ENCODE assay signal across 1 cellular context in genomic region chr16:67561824-67562525, GRCh38.
TF ChIP-seq lines count a peak whose summit lies in the region.

No MANE protein-coding gene starts in this region.

TF ChIP-seq in HepG2, 621 proteins besides CTCF, POLR2A, EP300 and RAD21 (continued from another document):
- TF ChIP-seq ZNF333 (CRISPR knock-in tag; IDR thresholded peaks at IDR 0.05; ENCODE audit: borderline replicate concordance) (no peak), ARNTL (CRISPR knock-in tag; IDR thresholded peaks at IDR 0.05) (no peak), MEF2D (CRISPR knock-in tag; IDR thresholded peaks at IDR 0.05) (peak; percentile 77; the same call in 1 of the 2 replicates), ZSCAN20 (CRISPR knock-in tag; IDR thresholded peaks at IDR 0.05; ENCODE audit: borderline replicate concordance) (peak; percentile 42; the same call in 1 of the 2 replicates), MTA3 (CRISPR knock-in tag; IDR thresholded peaks at IDR 0.05) (no peak)
TF ChIP-seq in HepG2: peak in this region for 262.
